ENCODE assay signal across 8 cellular contexts in the genomic region with DNA sequence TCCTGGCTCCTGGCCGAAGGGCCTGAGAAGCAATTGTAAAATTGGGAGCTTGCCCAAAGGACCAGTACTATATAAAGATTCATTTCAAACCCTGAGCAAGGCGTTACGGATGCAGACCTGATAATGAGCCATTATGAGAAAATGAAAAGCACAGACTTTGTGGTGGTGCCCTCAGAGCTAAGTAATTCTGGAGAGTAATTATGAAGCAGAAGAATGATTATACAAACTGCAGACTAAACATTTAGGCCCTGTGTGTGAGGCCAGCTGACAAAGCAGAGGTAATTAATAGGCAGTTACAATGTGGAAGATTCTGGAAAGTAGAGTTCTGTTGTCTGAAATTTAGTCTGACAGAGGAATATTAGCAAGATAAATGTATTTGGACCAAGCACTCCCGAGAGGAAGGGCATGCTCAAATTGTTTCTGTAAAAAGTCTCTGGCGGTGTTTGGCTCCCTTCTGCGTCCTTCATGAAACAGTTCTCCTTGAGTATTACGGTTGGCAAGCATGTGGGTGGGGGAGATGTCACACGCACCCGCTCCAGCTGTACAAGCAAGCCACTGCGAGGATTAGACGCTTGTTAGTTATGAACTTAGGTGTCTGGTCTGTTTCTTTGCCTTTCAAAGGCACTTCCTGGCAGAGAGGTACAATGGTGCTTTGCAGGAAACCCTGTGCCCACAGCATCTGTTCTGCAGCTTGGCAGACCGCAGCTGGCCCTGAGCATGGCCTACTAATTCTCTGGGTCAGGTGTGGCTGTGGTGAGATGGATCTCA. TPM values are rescaled to one million over a fixed set of nuclear protein-coding genes. Genes with fewer than 3 reads are reported as not detected.
DNase-seq lines count a peak whose midpoint lies in the region; ATAC-seq and TF ChIP-seq lines count a peak whose summit lies in the region.

No MANE protein-coding gene starts in this region.

- peak overlapping the region; percentile 50 to 83 (median 81) for H3K4me3 Mint-ChIP-seq in CD4-positive, alpha-beta memory T cell

- peak; percentile 73 to 82 (median 77) for DNase-seq in CD4-positive, alpha-beta memory T cell
- DNase-seq in activated CD4-positive, CD25-positive, alpha-beta regulatory T cell treated with anti-CD3 and anti-CD28 coated beads, Interleukin-2, amount 50 U/mL, for 16 hours (ENCODE audit: low read depth, low spot score), result peak; percentile 10
- peak; percentile 47 for DNase-seq in stimulated activated CD4-positive, alpha-beta T cell treated with anti-CD3 and anti-CD28 coated beads, Interleukin-4, amount 100 ng/mL, for 1 hour
- DNase-seq in midbrain (lab: John Stamatoyannopoulos, UW), result no peak

- no peaks in the 10 kb centered on the region for H3K9me3 ChIP-seq in CD4-positive, alpha-beta memory T cell (ENCODE audit: control insufficient read depth in 1 of 2, low read length in 2 of 2)
- H3K9me3 ChIP-seq in HEK293 (ENCODE audit: control insufficient read depth, insufficient read depth, low read depth, low read length), result no peaks in the 10 kb centered on the region
- H3K9me3 ChIP-seq in esophagus (ENCODE audit: control insufficient read depth in 2 of 2, insufficient read depth in 1 of 2, low read depth in 1 of 2, low read length in 1 of 2), result no peaks in the 10 kb centered on the region

- TF ChIP-seq CTCF in HEK293 (tag by site-specific recombination; IDR thresholded peaks at IDR 0.05), result no peak

- peak overlapping the region in 1 of 2 donors; percentile 4 for H3K4me3 ChIP-seq in CD4-positive, alpha-beta memory T cell (ENCODE audit: low read length in 2 of 2)
- H3K4me3 ChIP-seq in HEK293 (ENCODE audit: low read depth, low read length) (no peak overlapping the region), esophagus (ENCODE audit: low read depth in 1 of 2, low read length in 2 of 2) (no peak overlapping the region)

- peaks cover 83% of the 10 kb centered on the region for H3K4me1 ChIP-seq in CD4-positive, alpha-beta memory T cell (ENCODE audit: insufficient read depth, low read length)
- H3K4me1 ChIP-seq in HEK293 (ENCODE audit: control insufficient read depth, insufficient read depth, low read length) (peaks cover 2% of the 10 kb centered on the region), esophagus (ENCODE audit: control insufficient read depth in 2 of 2, insufficient read depth in 2 of 2, low read length in 1 of 2) (peaks cover 0 to 3% of the 10 kb centered on the region in 2 donors)

- H3K36me3 Mint-ChIP-seq in CD4-positive, alpha-beta memory T cell, result peaks cover 16 to 31% of the 10 kb centered on the region in 2 donors

- H3K27ac ChIP-seq in CD4-positive, alpha-beta memory T cell (ENCODE audit: low read depth, low read length), result peak overlapping the region; percentile 66
- H3K27ac ChIP-seq in HEK293 (ENCODE audit: extremely low read depth, low read depth, low read length), result no peak overlapping the region
- peak overlapping the region; percentile 28 to 65 for H3K27ac ChIP-seq in esophagus (ENCODE audit: low read depth in 2 of 2, low read length in 1 of 2)

- peaks cover 61 to 86% (median 71%) of the 10 kb centered on the region in 4 donors for H3K4me1 Mint-ChIP-seq in CD4-positive, alpha-beta memory T cell

- no peaks in the 10 kb centered on the region for H3K36me3 ChIP-seq in CD4-positive, alpha-beta memory T cell (ENCODE audit: insufficient read depth, low read length)
- H3K36me3 ChIP-seq in HEK293 (ENCODE audit: control insufficient read depth in 2 of 2, insufficient read depth in 1 of 2, low read length in 2 of 2) (no peaks in the 10 kb centered on the region), esophagus (ENCODE audit: control insufficient read depth in 2 of 2, insufficient read depth in 2 of 2, low read length in 1 of 2) (no peaks in the 10 kb centered on the region)

- no peaks in the 10 kb centered on the region for H3K27me3 ChIP-seq in CD4-positive, alpha-beta memory T cell (ENCODE audit: insufficient read depth, low read length)
- no peaks in the 10 kb centered on the region for H3K27me3 ChIP-seq in esophagus (ENCODE audit: control insufficient read depth in 1 of 2, insufficient read depth in 2 of 2, low read length in 2 of 2)

- peak overlapping the region; percentile 87 to 97 (median 91) for H3K27ac Mint-ChIP-seq in CD4-positive, alpha-beta memory T cell

- WGBS in esophagus, 2 donors, result 54 to 58% methylated on average over 12 of the region's 12 CpGs

- POLR2A ChIA-PET in CD4-positive, alpha-beta memory T cell (lab: Charles Lee; ENCODE audit: partially characterized antibody), result interaction anchor here (0.7 to 10.2 kb wide), 18 partner anchors 8 to 212 kb away, joined by 3 to 242 read pairs (median 10); partner anchors contain the start of gene CDC42EP3
- POLR2A ChIA-PET in HEK293 (lab: Yijun Ruan, JAX), result no interaction called here

- H3K9me3 Mint-ChIP-seq in CD4-positive, alpha-beta memory T cell, result peaks cover 0 to 5% (median 0%) of the 10 kb centered on the region in 8 donors

- CTCF ChIA-PET in CD4-positive, alpha-beta memory T cell (lab: Charles Lee; ENCODE audit: partially characterized antibody), result interaction anchor here (0.7 to 1.9 kb wide), 17 partner anchors 11 to 252 kb away, joined by 3 to 13 read pairs (median 4); no protein-coding TSS in a partner anchor
- CTCF ChIA-PET in HEK293 (lab: Yijun Ruan, JAX), result interaction anchor here (0.8 to 0.9 kb wide), 2 partner anchors 19 to 184 kb away, joined by 3 to 4 read pairs; no protein-coding TSS in a partner anchor

- intact Hi-C loops in CD4-positive, alpha-beta memory T cell (cut with micrococcal nuclease), result loop anchor here (1.0 to 2.0 kb wide), 4 partner anchors 9 to 40 kb away; no protein-coding TSS in a partner anchor

- no peak for ATAC-seq in HG03520 (IDR thresholded peaks at IDR 0.05; ENCODE audit: unreplicated experiment)
- ATAC-seq in HG03565 (IDR thresholded peaks at IDR 0.05; ENCODE audit: unreplicated experiment), result no peak

- H3K27me3 Mint-ChIP-seq in CD4-positive, alpha-beta memory T cell, result no peaks in the 10 kb centered on the region

TF ChIP-seq in HEK293, 187 proteins besides CTCF, POLR2A, EP300 and RAD21:
- TF ChIP-seq ZNF510 (tag by site-specific recombination; IDR thresholded peaks at IDR 0.05; ENCODE audit: insufficient replicate concordance) (peak; percentile 7), YY1 (tag by site-specific recombination; IDR thresholded peaks at IDR 0.05) (no peak)

RNA-seq across cellular contexts. Expression of gene CDC42EP3, which starts 45.5 kb away (rescaled TPM):
- total RNA-seq in CD4-positive, alpha-beta memory T cell, result 10 to 100 TPM; 56.1 to 60.9 TPM
- polyA plus RNA-seq in CD4-positive, alpha-beta memory T cell, result 100 to 1,000 TPM in 1 of 2 donors, 10 to 100 TPM in 1; 59.3 to 107 TPM
- 1 to 10 TPM; 2.0 to 6.0 TPM for polyA plus RNA-seq in esophagus

Comparison
In these comparisons a context has a peak if more than half of its experiments do, and no peak if none do; other contexts are left out.
1. RNA of gene CDC42EP3, which starts 45.5 kb away (polyA plus RNA-seq): 59.3 to 107 TPM in CD4-positive, alpha-beta memory T cell; 2.0 to 6.0 TPM in esophagus; every median in the first group is over 4 times any median in the second.